Comparison of ENCODE assay signal across 21 cellular contexts in genomic region chr1:3137111-3138100, GRCh38.
"Had no signal": no experiment of that assay in that cellular context is flagged by ENCODE, and none has a peak within 500 bp of the region (broad histone marks: within the 10 kb centered on the region; RNA-seq: fewer than 3 reads in every experiment).

No MANE protein-coding gene starts in this region.

- ATAC-seq: foreskin keratinocyte, left lobe of liver, lower lobe of right lung, natural killer cell had no signal

- H3K36me3 Mint-ChIP-seq: memory B cell, mesothelial cell of epicardium, natural killer cell, type B pancreatic cell had no signal

- H3K4me1 Mint-ChIP-seq: memory B cell, natural killer cell had no signal

- H3K27ac ChIP-seq: colonic mucosa, foreskin keratinocyte, hepatocyte, lower lobe of right lung had no signal

- H3K36me3 ChIP-seq: colonic mucosa, lower lobe of right lung, stomach, thoracic aorta had no signal

- H3K9me3 ChIP-seq: colonic mucosa, lower lobe of right lung, stomach, thoracic aorta had no signal

- FAIRE-seq: endothelial cell of umbilical vein, kidney, small intestine, urothelium cell line had no signal

- H3K4me3 Mint-ChIP-seq: endodermal cell, memory B cell, mesothelial cell of epicardium, natural killer cell, type B pancreatic cell had no signal

- H3K27ac Mint-ChIP-seq: memory B cell, mesothelial cell of epicardium, natural killer cell, type B pancreatic cell had no signal

- H2AFZ ChIP-seq: hepatocyte had no signal

- DNase-seq: colonic mucosa; effector CD4-positive, alpha-beta T cell; endodermal cell; erythroblast; foreskin keratinocyte; kidney; lower lobe of right lung; natural killer cell; small intestine; stimulated activated CD4-positive, alpha-beta T cell treated with anti-CD3 and anti-CD28 coated beads, Interleukin-12 subunit alpha, Interleukin-12 subunit beta, amount 100 ng/mL, for 4 hours; stimulated activated naive CD4-positive, alpha-beta T cell; stomach; substantia nigra had no signal

- H3K9me3 Mint-ChIP-seq: endodermal cell, memory B cell, mesothelial cell of epicardium, natural killer cell, type B pancreatic cell had no signal

- H3K79me2 ChIP-seq: hepatocyte had no signal

- H3K4me1 ChIP-seq: colonic mucosa, foreskin keratinocyte had no signal

- H3K4me2 ChIP-seq: hepatocyte had no signal

- H3K4me3 ChIP-seq: colonic mucosa, hepatocyte, lower lobe of right lung, stomach, thoracic aorta had no signal

- H3K27me3 ChIP-seq: colonic mucosa, foreskin keratinocyte, hepatocyte had no signal
